In genomic region chr2:213238753-213239591, GRCh38 we compare ENCODE assay signal across 9 cellular contexts. TPM values are rescaled to one million over a fixed set of nuclear protein-coding genes. Genes with fewer than 3 reads are reported as not detected.
A peak's percentile ranks its signal among the peaks of the same experiment; 100 is the strongest.
DNase-seq lines count a peak whose midpoint lies in the region; ATAC-seq and TF ChIP-seq lines count a peak whose summit lies in the region.
"Had no signal": no experiment of that assay in that cellular context is flagged by ENCODE, and none has a peak within 500 bp of the region (broad histone marks: within the 10 kb centered on the region; RNA-seq: fewer than 3 reads in every experiment).

No MANE protein-coding gene starts in this region.

- H3K27ac Mint-ChIP-seq in activated T-cell treated with anti-CD3 and anti-CD28 coated beads, Interleukin-2, amount 50 U/mL, for 24 hours: peak overlapping the region; percentile 85
- H3K27ac Mint-ChIP-seq: dendritic cell treated with granulocyte-macrophage colony-stimulating factor and Interleukin-4, amounts not matched to agents 40 ng/mL and 50 ng/mL, for 4 days had no signal

- H3K4me1 ChIP-seq in lower lobe of right lung (no peaks in the 10 kb centered on the region), mucosa of descending colon (ENCODE audit: low read depth) (no peaks in the 10 kb centered on the region)

- no peaks in the 10 kb centered on the region for H3K9me3 Mint-ChIP-seq in activated T-cell treated with anti-CD3 and anti-CD28 coated beads, Interleukin-2, amount 50 U/mL, for 24 hours
- H3K9me3 Mint-ChIP-seq: dendritic cell treated with granulocyte-macrophage colony-stimulating factor and Interleukin-4, amounts not matched to agents 40 ng/mL and 50 ng/mL, for 4 days had no signal

- DNase-seq in activated T-cell treated with anti-CD3 and anti-CD28 coated beads, Interleukin-2, amount 50 U/mL, for 24 hours: no peak
- DNase-seq in activated T-cell treated with anti-CD3 and anti-CD28 coated beads, Interleukin-2, amount 50 U/mL, for 1 hour: no peak
- DNase-seq in SW480 (ENCODE audit: low spot score) (peak; percentile 64), lower lobe of right lung (no peak), T-helper 1 cell (no peak), NCI-H2029 treated with DMSO at 0.1 percent for 48 hours (lab: John Stamatoyannopoulos, UW) (no peak), mucosa of descending colon (no peak)

- peaks cover 34% of the 10 kb centered on the region for H3K4me1 Mint-ChIP-seq in activated T-cell treated with anti-CD3 and anti-CD28 coated beads, Interleukin-2, amount 50 U/mL, for 24 hours (ENCODE audit: low read depth)

- H3K27me3 Mint-ChIP-seq in activated T-cell treated with anti-CD3 and anti-CD28 coated beads, Interleukin-2, amount 50 U/mL, for 24 hours: peaks cover 16% of the 10 kb centered on the region
- H3K27me3 Mint-ChIP-seq: dendritic cell treated with granulocyte-macrophage colony-stimulating factor and Interleukin-4, amounts not matched to agents 40 ng/mL and 50 ng/mL, for 4 days had no signal

- H3K27ac ChIP-seq in lower lobe of right lung: peak overlapping the region; percentile 33

- no peaks in the 10 kb centered on the region for H3K9me3 ChIP-seq in lower lobe of right lung
- H3K9me3 ChIP-seq in mucosa of descending colon: no peaks in the 10 kb centered on the region

- no peaks in the 10 kb centered on the region for H3K36me3 Mint-ChIP-seq in activated T-cell treated with anti-CD3 and anti-CD28 coated beads, Interleukin-2, amount 50 U/mL, for 24 hours (ENCODE audit: low read depth)

- no peaks in the 10 kb centered on the region for H3K27me3 ChIP-seq in lower lobe of right lung (ENCODE audit: low read depth)

- H3K36me3 ChIP-seq in lower lobe of right lung: no peaks in the 10 kb centered on the region
- no peaks in the 10 kb centered on the region for H3K36me3 ChIP-seq in mucosa of descending colon (ENCODE audit: low read depth)

- ATAC-seq in HG02885 (IDR thresholded peaks at IDR 0.05; ENCODE audit: poor library complexity, unreplicated experiment) (peak; percentile 50), lower lobe of right lung (peak in 1 of 2 donors; percentile 75), mucosa of descending colon (no peak)

- TF ChIP-seq CTCF in lower lobe of right lung (IDR thresholded peaks at IDR 0.05) (no peak), mucosa of descending colon (IDR thresholded peaks at IDR 0.05) (no peak)

- H3K4me3 ChIP-seq in lower lobe of right lung (no peak overlapping the region), mucosa of descending colon (no peak overlapping the region)

- H3K4me3 Mint-ChIP-seq in activated T-cell treated with anti-CD3 and anti-CD28 coated beads, Interleukin-2, amount 50 U/mL, for 24 hours: peak overlapping the region; percentile 67
- H3K4me3 Mint-ChIP-seq: dendritic cell treated with granulocyte-macrophage colony-stimulating factor and Interleukin-4, amounts not matched to agents 40 ng/mL and 50 ng/mL, for 4 days had no signal

- intact Hi-C loops in lower lobe of right lung (cut with DNase I): no loop called here
- intact Hi-C loops in mucosa of descending colon (cut with DNase I, micrococcal nuclease): no loop called here

RNA-seq across cellular contexts. Expression of gene SPAG16, which starts 45.3 kb away (rescaled TPM):
- 16.7 TPM for total RNA-seq in lower lobe of right lung
- total RNA-seq in mucosa of descending colon: 10 to 100 TPM; 18.1 to 20.3 (median 18.5) TPM
